In genomic region chr4:20773144-20773997, GRCh38 we compare ENCODE assay signal across 8 cellular contexts.
DNase-seq lines count a peak whose midpoint lies in the region; ATAC-seq lines count a peak whose summit lies in the region.

No MANE protein-coding gene starts in this region.

- H3K36me3 ChIP-seq in CD4-positive, CD25-positive, alpha-beta regulatory T cell (ENCODE audit: control insufficient read depth, insufficient read depth, low read length), result no peaks in the 10 kb centered on the region
- no peaks in the 10 kb centered on the region for H3K36me3 ChIP-seq in adipocyte (ENCODE audit: control insufficient read depth, insufficient read depth, low read length, severe bottlenecking)

- no peak overlapping the region for H3K27ac Mint-ChIP-seq in CD4-positive, CD25-positive, alpha-beta regulatory T cell

- H3K9me3 ChIP-seq in CD4-positive, CD25-positive, alpha-beta regulatory T cell (ENCODE audit: control insufficient read depth in 2 of 2, low read length in 2 of 2), result no peaks in the 10 kb centered on the region
- no peaks in the 10 kb centered on the region for H3K9me3 ChIP-seq in adipocyte (ENCODE audit: control insufficient read depth, low read length)

- no peak for ATAC-seq in CD4-positive, CD25-positive, alpha-beta regulatory T cell (ENCODE audit: low read depth in 2 of 2)
- ATAC-seq in GM18870 (IDR thresholded peaks at IDR 0.05; ENCODE audit: unreplicated experiment) (peak; percentile 81), HG03442 (IDR thresholded peaks at IDR 0.05; ENCODE audit: unreplicated experiment) (peak; percentile 93), left cardiac atrium (peak; percentile 61 to 67)

- H3K9me3 Mint-ChIP-seq in CD4-positive, CD25-positive, alpha-beta regulatory T cell, result peaks cover 0 to 6% (median 0%) of the 10 kb centered on the region in 7 donors

- H3K27me3 Mint-ChIP-seq in CD4-positive, CD25-positive, alpha-beta regulatory T cell, result no peaks in the 10 kb centered on the region

- no peak overlapping the region for H3K4me3 ChIP-seq in CD4-positive, CD25-positive, alpha-beta regulatory T cell (ENCODE audit: low read depth, low read length)
- H3K4me3 ChIP-seq in adipocyte (ENCODE audit: low read length), result no peak overlapping the region

- peaks cover 0 to 2% (median 0%) of the 10 kb centered on the region in 4 donors for H3K4me1 Mint-ChIP-seq in CD4-positive, CD25-positive, alpha-beta regulatory T cell

- no peak overlapping the region for H3K9ac ChIP-seq in adipocyte (ENCODE audit: low read length)

- H3K36me3 Mint-ChIP-seq in CD4-positive, CD25-positive, alpha-beta regulatory T cell, result no peaks in the 10 kb centered on the region

- no peaks in the 10 kb centered on the region for H3K27me3 ChIP-seq in CD4-positive, CD25-positive, alpha-beta regulatory T cell (ENCODE audit: control insufficient read depth, insufficient read depth, low read length)
- H3K27me3 ChIP-seq in adipocyte (replicated peaks; ENCODE audit: control insufficient read depth, insufficient read depth, low read length), result no peaks in the 10 kb centered on the region

- no peaks in the 10 kb centered on the region for H3K4me1 ChIP-seq in CD4-positive, CD25-positive, alpha-beta regulatory T cell (ENCODE audit: control insufficient read depth, insufficient read depth, low read length, poor library complexity, severe bottlenecking)
- no peaks in the 10 kb centered on the region for H3K4me1 ChIP-seq in adipocyte (ENCODE audit: control insufficient read depth, insufficient read depth, low read length)

- intact Hi-C loops in left cardiac atrium (cut with DNase I), result no loop called here

- H3K4me3 Mint-ChIP-seq in CD4-positive, CD25-positive, alpha-beta regulatory T cell, result no peak overlapping the region

- no peak overlapping the region for H3K27ac ChIP-seq in CD4-positive, CD25-positive, alpha-beta regulatory T cell (ENCODE audit: insufficient read depth, low read length, poor library complexity, severe bottlenecking)

- peak in 2 of 3 donors; percentile 17 to 31 for DNase-seq in CD4-positive, CD25-positive, alpha-beta regulatory T cell
- DNase-seq in NCI-H69 (lab: John Stamatoyannopoulos, UW) (peak; percentile 59), adipocyte (ENCODE audit: low read depth) (peak; percentile 81), left cardiac atrium (no peak), putamen (ENCODE audit: low spot score) (peak; percentile 42), GOT3 (lab: John Stamatoyannopoulos, UW) (no peak)

Comparison
In these comparisons a context has a peak if more than half of its experiments do, and no peak if none do; other contexts are left out.
1. ATAC-seq: peak in GM18870 (single experiment), HG03442 (single experiment) and left cardiac atrium (2 of 2); none in CD4-positive, CD25-positive, alpha-beta regulatory T cell (0 of 2).
2. DNase-seq: peak in CD4-positive, CD25-positive, alpha-beta regulatory T cell (2 of 3), NCI-H69 (single experiment), adipocyte (single experiment) and putamen (single experiment); none in left cardiac atrium (single experiment) and GOT3 (single experiment).